8 cellular contexts compared by ENCODE assay signal in genomic region chr17:5019475-5019956, GRCh38. TPM values are rescaled to one million over a fixed set of nuclear protein-coding genes. Genes with fewer than 3 reads are reported as not detected.
A peak's percentile ranks its signal among the peaks of the same experiment; 100 is the strongest.
DNase-seq lines count a peak whose midpoint lies in the region; ATAC-seq and TF ChIP-seq lines count a peak whose summit lies in the region.

No MANE protein-coding gene starts in this region.

- POLR2A ChIA-PET in AG04449 (lab: Yijun Ruan, JAX): interaction anchor here (0.6 kb wide), 1 partner anchor 16 kb away, joined by 3 read pairs; no protein-coding TSS in a partner anchor

- H3K4me3 ChIP-seq in AG04449 (ENCODE audit: low read depth, low read length) (no peak overlapping the region), fibroblast of mammary gland (ENCODE audit: control insufficient read depth, low read depth, low read length) (no peak overlapping the region), trophoblast cell (ENCODE audit: low read depth, low read length) (no peak overlapping the region)

- H2BK5ac ChIP-seq in trophoblast cell (ENCODE audit: low read depth, low read length, poor library complexity): no peak overlapping the region

- H3K79me2 ChIP-seq in trophoblast cell (ENCODE audit: control insufficient read depth, insufficient read depth, low read length, poor library complexity): no peaks in the 10 kb centered on the region

- no CpG with 5 or more reads among the region's 1 CpG for WGBS in trophoblast cell (ENCODE audit: extremely low coverage, insufficient coverage, insufficient read length)

- no peak overlapping the region for H3K18ac ChIP-seq in trophoblast cell (ENCODE audit: low read length)

- ATAC-seq in GM18858 (IDR thresholded peaks at IDR 0.05; ENCODE audit: unreplicated experiment) (no peak), GM18520 (IDR thresholded peaks at IDR 0.05; ENCODE audit: unreplicated experiment) (no peak), GM19351 (IDR thresholded peaks at IDR 0.05; ENCODE audit: unreplicated experiment) (no peak)

- no peak overlapping the region for H2AK5ac ChIP-seq in trophoblast cell (ENCODE audit: low read length)

- no peaks in the 10 kb centered on the region for H3K27me3 ChIP-seq in trophoblast cell (ENCODE audit: insufficient read depth, low read length)

- H3K14ac ChIP-seq in trophoblast cell (ENCODE audit: low read length): no peak overlapping the region

- H3K9me3 ChIP-seq in trophoblast cell (ENCODE audit: insufficient read depth, low read depth, low read length): no peaks in the 10 kb centered on the region

- no peak overlapping the region for H3K4ac ChIP-seq in trophoblast cell (ENCODE audit: low read depth, low read length)

- no peak overlapping the region for H2AFZ ChIP-seq in trophoblast cell (ENCODE audit: insufficient read depth, low read length, poor library complexity)

- H3K27ac ChIP-seq in trophoblast cell (ENCODE audit: low read depth, low read length): no peak overlapping the region

- H3K4me2 ChIP-seq in trophoblast cell (ENCODE audit: low read length): no peak overlapping the region

- H4K91ac ChIP-seq in trophoblast cell (ENCODE audit: low read depth, low read length): no peak overlapping the region

- H3K36me3 ChIP-seq in trophoblast cell (ENCODE audit: control insufficient read depth in 1 of 2, insufficient read depth in 2 of 2, low read length in 2 of 2): peaks cover 68 to 71% of the 10 kb centered on the region in 2 experiments

- in situ Hi-C loops in GM13976 (cut with MboI; ENCODE audit: low sequenced_read_pairs, unreplicated experiment): no loop called here

- no peaks in the 10 kb centered on the region for H3K4me1 ChIP-seq in trophoblast cell (ENCODE audit: control insufficient read depth in 1 of 2, insufficient read depth in 2 of 2, low read length in 2 of 2)

- H4K12ac ChIP-seq in trophoblast cell (ENCODE audit: low read depth, low read length): no peak overlapping the region

- TF ChIP-seq CTCF in AG04449 (IDR thresholded peaks at IDR 0.05; ENCODE audit: insufficient read depth, low read length, missing control alignments) (peak; percentile 6), GM13976 (IDR thresholded peaks at IDR 0.05; ENCODE audit: borderline replicate concordance, control extremely low read depth, extremely low read depth, insufficient read depth, missing control alignments) (peak; percentile 19), fibroblast of mammary gland (conservative IDR thresholded peaks at IDR 0.05; ENCODE audit: control insufficient read depth, insufficient read depth, low read depth, low read length) (no peak)

- DNase-seq in AG04449 (ENCODE audit: low read depth, low spot score) (no peak), GM13976 (ENCODE audit: low spot score) (peak; percentile 66), UCSD-AML1 (lab: John Stamatoyannopoulos, UW; ENCODE audit: unreplicated experiment) (peak; percentile 21), fibroblast of mammary gland (ENCODE audit: low read depth) (peak; percentile 29), trophoblast cell (no peak)

- H3K79me1 ChIP-seq in trophoblast cell (ENCODE audit: low read length): no peaks in the 10 kb centered on the region

- no peak overlapping the region for H2BK12ac ChIP-seq in trophoblast cell (ENCODE audit: low read length)

- H3K9ac ChIP-seq in trophoblast cell (ENCODE audit: low read length): no peak overlapping the region

- no peak overlapping the region for H2BK120ac ChIP-seq in trophoblast cell (ENCODE audit: insufficient read depth, low read length, poor library complexity)

- H3K23ac ChIP-seq in trophoblast cell (ENCODE audit: low read length): no peak overlapping the region

- CTCF ChIA-PET in AG04449 (lab: Yijun Ruan, JAX): interaction anchor here (1.1 to 2.5 kb wide), 3 partner anchors 11 to 49 kb away, joined by 3 to 14 read pairs (median 3); no protein-coding TSS in a partner anchor

- H4K8ac ChIP-seq in trophoblast cell (ENCODE audit: low read depth, low read length): no peak overlapping the region

RNA-seq across cellular contexts. Expression of gene SLC52A1, which starts 15.7 kb away (rescaled TPM):
- polyA plus RNA-seq in trophoblast cell (2013): 0.82 and 0.86 TPM in 2 replicates

RNA-seq across cellular contexts. Expression of gene KIF1C, which starts 21.8 kb away (rescaled TPM):
- 34.8 and 36.6 TPM in 2 replicates for polyA plus RNA-seq in trophoblast cell (2013)

RNA-seq across cellular contexts. Expression of gene INCA1, which starts 22.2 kb away (rescaled TPM):
- 0.55 and 0.56 TPM in 2 replicates for polyA plus RNA-seq in trophoblast cell (2013)

RNA-seq across cellular contexts. Expression of gene CAMTA2, which starts 32.0 kb away (rescaled TPM):
- 38.3 and 39.7 TPM in 2 replicates for polyA plus RNA-seq in trophoblast cell (2013)

RNA-seq across cellular contexts. Expression of gene SPAG7, which starts 51.9 kb away (rescaled TPM):
- 59.1 and 62.6 TPM in 2 replicates for polyA plus RNA-seq in trophoblast cell (2013)

Comparison
In these comparisons a context has a peak if more than half of its experiments do, and no peak if none do; other contexts are left out.
1. DNase-seq: peak in GM13976 (single experiment), UCSD-AML1 (single experiment) and fibroblast of mammary gland (single experiment); none in AG04449 (single experiment) and trophoblast cell (0 of 2).